9 cellular contexts compared by ENCODE assay signal in the genomic region with DNA sequence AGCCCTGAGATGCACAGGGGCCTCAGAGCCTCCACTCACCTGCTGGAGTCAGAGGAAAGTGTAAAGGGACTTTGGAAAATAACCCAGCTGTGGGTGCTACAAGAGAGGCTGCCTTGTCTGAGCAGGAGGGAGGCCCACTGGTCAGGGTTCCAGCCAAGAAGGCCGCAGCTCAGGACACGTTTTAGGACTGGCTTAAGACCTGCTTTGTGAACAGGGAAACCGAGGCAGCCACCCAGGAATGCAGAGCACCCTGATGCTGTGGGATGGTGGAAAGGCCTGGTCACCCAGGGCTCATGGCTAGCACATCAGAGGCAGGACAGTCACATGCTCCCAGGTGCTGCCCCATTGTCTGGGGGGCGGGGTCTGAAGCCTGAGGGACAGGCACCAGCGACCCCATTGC. TPM values are rescaled to one million over a fixed set of nuclear protein-coding genes. Genes with fewer than 3 reads are reported as not detected.
"Had no signal": no experiment of that assay in that cellular context is flagged by ENCODE, and none has a peak within 500 bp of the region (broad histone marks: within the 10 kb centered on the region; RNA-seq: fewer than 3 reads in every experiment).

No MANE protein-coding gene starts in this region.

- FAIRE-seq: G401.6, GM12878, GM12891, GM12892, GM18507, GM19239 had no signal

- H3K4me3 ChIP-seq: GM12878 had no signal

- DNase-seq: GDM1, GF-D8 had no signal

- ATAC-seq: GM12878 had no signal

RNA-seq across cellular contexts. Expression of gene CHST15, which starts 38.9 kb away (rescaled TPM):
- total RNA-seq: G401 had no signal
